ENCODE assay signal across 9 cellular contexts in the genomic region with DNA sequence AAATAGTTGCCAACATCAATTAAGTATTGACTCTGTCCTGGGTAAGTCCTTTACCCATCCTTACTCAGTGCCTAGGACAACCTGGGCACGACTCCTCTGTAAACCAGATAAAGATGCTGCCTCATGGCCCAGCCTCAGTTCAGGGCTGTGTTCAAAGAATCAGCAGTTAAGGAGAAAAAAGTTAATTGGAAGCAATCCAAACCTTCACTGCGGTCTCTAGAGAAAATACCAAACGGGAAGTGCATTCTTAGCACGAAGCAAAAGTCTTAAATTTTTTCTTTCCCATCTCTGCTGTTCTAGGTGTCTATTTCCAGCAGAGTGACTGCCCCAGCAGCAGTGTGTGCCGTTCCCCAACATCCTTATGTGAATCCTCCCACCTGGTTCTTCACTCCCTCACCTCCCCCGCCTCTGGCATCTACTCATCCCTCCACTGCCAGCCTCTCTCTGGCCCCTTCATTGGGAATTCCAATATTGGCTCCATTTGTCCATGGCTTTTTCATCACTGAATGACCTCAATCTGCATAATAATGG. TPM values are rescaled to one million over a fixed set of nuclear protein-coding genes. Genes with fewer than 3 reads are reported as not detected.
DNase-seq lines count a peak whose midpoint lies in the region; ATAC-seq and TF ChIP-seq lines count a peak whose summit lies in the region.
"Had no signal": no experiment of that assay in that cellular context is flagged by ENCODE, and none has a peak within 500 bp of the region (broad histone marks: within the 10 kb centered on the region; RNA-seq: fewer than 3 reads in every experiment).

No MANE protein-coding gene starts in this region.

- no peak overlapping the region for H3K14ac ChIP-seq in neuronal stem cell (ENCODE audit: low read length)

- H3K18ac ChIP-seq in neuronal stem cell (ENCODE audit: low read length): no peak overlapping the region

- H4K8ac ChIP-seq in neuronal stem cell (ENCODE audit: low read depth, low read length): no peak overlapping the region

- H3K36me3 ChIP-seq in esophagus squamous epithelium (no peaks in the 10 kb centered on the region), neuronal stem cell (replicated peaks in 1 of 2; ENCODE audit: control insufficient read depth in 2 of 2, insufficient read depth in 2 of 2, low read length in 2 of 2) (no peaks in the 10 kb centered on the region)

- H3K4me1 ChIP-seq in esophagus squamous epithelium (peaks cover 0 to 14% (median 0%) of the 10 kb centered on the region in 3 donors), neuronal stem cell (ENCODE audit: control insufficient read depth in 2 of 2, insufficient read depth in 1 of 2, low read depth in 1 of 2, low read length in 2 of 2) (peaks cover 0 to 20% of the 10 kb centered on the region in 2 donors)

- H3K27me3 Mint-ChIP-seq in activated T-helper 17 cell treated with anti-CD3 and anti-CD28 coated beads, Interleukin-2, amount 50 U/mL, for 72 hours: peaks cover 6% of the 10 kb centered on the region
- no peaks in the 10 kb centered on the region for H3K27me3 Mint-ChIP-seq in endothelial cell (ENCODE audit: unreplicated experiment)

- H3K4ac ChIP-seq in neuronal stem cell (ENCODE audit: low read length): no peak overlapping the region

- TF ChIP-seq POLR2A in esophagus squamous epithelium (IDR thresholded peaks at IDR 0.05): no peak

- no peak overlapping the region for H3K27ac Mint-ChIP-seq in activated T-helper 17 cell treated with anti-CD3 and anti-CD28 coated beads, Interleukin-2, amount 50 U/mL, for 72 hours
- no peak overlapping the region for H3K27ac Mint-ChIP-seq in endothelial cell (ENCODE audit: unreplicated experiment)

- no peak overlapping the region for H3K23ac ChIP-seq in neuronal stem cell (ENCODE audit: low read depth, low read length, poor library complexity)

- no peaks in the 10 kb centered on the region for H3K79me1 ChIP-seq in neuronal stem cell (ENCODE audit: low read depth, low read length)

- ATAC-seq in GM18868 (IDR thresholded peaks at IDR 0.05; ENCODE audit: unreplicated experiment): peak; percentile 89
- ATAC-seq in HG03095 (IDR thresholded peaks at IDR 0.05; ENCODE audit: unreplicated experiment): peak; percentile 70
- peak; percentile 46 for ATAC-seq in activated T-helper 17 cell treated with anti-CD3 and anti-CD28 coated beads, Interleukin-2, amount 50 U/mL, for 72 hours (replicated peaks)

- H3K36me3 Mint-ChIP-seq in activated T-helper 17 cell treated with anti-CD3 and anti-CD28 coated beads, Interleukin-2, amount 50 U/mL, for 72 hours (ENCODE audit: low read depth): no peaks in the 10 kb centered on the region
- no peaks in the 10 kb centered on the region for H3K36me3 Mint-ChIP-seq in endothelial cell (ENCODE audit: low read depth, unreplicated experiment)

- intact Hi-C loops in esophagus squamous epithelium (cut with DNase I): no loop called here

- H2BK120ac ChIP-seq in neuronal stem cell (ENCODE audit: low read depth, low read length): no peak overlapping the region

- H3K4me3 Mint-ChIP-seq in activated T-helper 17 cell treated with anti-CD3 and anti-CD28 coated beads, Interleukin-2, amount 50 U/mL, for 72 hours: peak overlapping the region; percentile 17
- no peak overlapping the region for H3K4me3 Mint-ChIP-seq in endothelial cell (ENCODE audit: unreplicated experiment)

- H3K27ac ChIP-seq in esophagus squamous epithelium: no peak overlapping the region
- H3K27ac ChIP-seq in neuronal stem cell (replicated peaks; ENCODE audit: low read length): no peak overlapping the region
- H3K27ac ChIP-seq: skin epidermis had no signal

- DNase-seq in non-pigmented ciliary epithelial cell (ENCODE audit: low read depth) (peak; percentile 18), islet precursor cell (no peak), esophagus squamous epithelium (lab: John Stamatoyannopoulos, UW) (no peak), endothelial cell (ENCODE audit: low spot score) (no peak), neuronal stem cell (ENCODE audit: low spot score) (no peak)

- no peak overlapping the region for H4K91ac ChIP-seq in neuronal stem cell (ENCODE audit: low read depth, low read length, poor library complexity)

- H3K4me1 Mint-ChIP-seq in activated T-helper 17 cell treated with anti-CD3 and anti-CD28 coated beads, Interleukin-2, amount 50 U/mL, for 72 hours: peaks cover 8% of the 10 kb centered on the region
- no peaks in the 10 kb centered on the region for H3K4me1 Mint-ChIP-seq in endothelial cell (ENCODE audit: unreplicated experiment)

- H2BK12ac ChIP-seq in neuronal stem cell (ENCODE audit: low read length): no peak overlapping the region

- peaks cover 0 to 26% (median 0%) of the 10 kb centered on the region in 4 donors for H3K27me3 ChIP-seq in esophagus squamous epithelium
- H3K27me3 ChIP-seq in neuronal stem cell (ENCODE audit: control insufficient read depth in 3 of 3, insufficient read depth in 3 of 3, low read depth in 1 of 3, low read length in 3 of 3): no peaks in the 10 kb centered on the region

- 23 to 38% methylated on average over 6 of the region's 6 CpGs for WGBS in esophagus squamous epithelium, 2 donors
- WGBS in neuronal stem cell (ENCODE audit: extremely low coverage in 2 of 2, insufficient read length in 2 of 2, insufficient replicate concordance in 1 of 2), 2 donors: no CpG with 5 or more reads among the region's 6 CpGs

- no peaks in the 10 kb centered on the region for H3K9me3 ChIP-seq in esophagus squamous epithelium
- no peaks in the 10 kb centered on the region for H3K9me3 ChIP-seq in neuronal stem cell (replicated peaks in 1 of 2; ENCODE audit: control insufficient read depth in 2 of 2, insufficient read depth in 1 of 2, low read depth in 1 of 2, low read length in 2 of 2)

- TF ChIP-seq CTCF in esophagus squamous epithelium (IDR thresholded peaks at IDR 0.05): no peak
- no peak for TF ChIP-seq CTCF in endothelial cell (IDR thresholded peaks at IDR 0.05; ENCODE audit: unreplicated experiment)

- H2BK15ac ChIP-seq in neuronal stem cell (ENCODE audit: low read length): no peak overlapping the region

- no peak overlapping the region for H3K4me2 ChIP-seq in neuronal stem cell (ENCODE audit: insufficient read depth, low read length, poor library complexity, severe bottlenecking)

- no peak overlapping the region for H3K9ac ChIP-seq in neuronal stem cell (ENCODE audit: low read depth, low read length, poor library complexity)

- H2AFZ ChIP-seq in neuronal stem cell (ENCODE audit: low read length): no peak overlapping the region

- no peak overlapping the region for H2BK5ac ChIP-seq in neuronal stem cell (ENCODE audit: low read length)

- H2AK5ac ChIP-seq in neuronal stem cell (ENCODE audit: low read depth, low read length): no peak overlapping the region

- no peaks in the 10 kb centered on the region for H3K9me3 Mint-ChIP-seq in activated T-helper 17 cell treated with anti-CD3 and anti-CD28 coated beads, Interleukin-2, amount 50 U/mL, for 72 hours
- no peaks in the 10 kb centered on the region for H3K9me3 Mint-ChIP-seq in endothelial cell (ENCODE audit: unreplicated experiment)

- H3K4me3 ChIP-seq in esophagus squamous epithelium (no peak overlapping the region), neuronal stem cell (ENCODE audit: low read length in 2 of 2) (no peak overlapping the region)
- H3K4me3 ChIP-seq: skin epidermis had no signal

RNA-seq across cellular contexts. Expression of a gene that starts 23.2 kb away (rescaled TPM):
- total RNA-seq in activated T-helper 17 cell treated with anti-CD3 and anti-CD28 coated beads, Interleukin-2, amount 50 U/mL, for 72 hours: not detected
- total RNA-seq in esophagus squamous epithelium (under 1 TPM in 1 of 4 donors, not detected in 3; 0.19 TPM), endothelial cell (ENCODE audit: unreplicated experiment) (1.4 TPM)
- polyA plus RNA-seq in neuronal stem cell (2013, experiment 1 of 2): 2.5 TPM
- 2.6 TPM for polyA plus RNA-seq in neuronal stem cell (2013, experiment 2 of 2)
